In genomic region chr20:50306478-50307423, GRCh38 we compare ENCODE assay signal across 9 cellular contexts.
DNase-seq lines count a peak whose midpoint lies in the region; ATAC-seq and TF ChIP-seq lines count a peak whose summit lies in the region.
"Had no signal": no experiment of that assay in that cellular context is flagged by ENCODE, and none has a peak within 500 bp of the region (broad histone marks: within the 10 kb centered on the region; RNA-seq: fewer than 3 reads in every experiment).

No MANE protein-coding gene starts in this region.

- H3K27ac Mint-ChIP-seq in endodermal cell = peak overlapping the region; percentile 46
- H3K27ac Mint-ChIP-seq: activated T-helper 17 cell treated with anti-CD3 and anti-CD28 coated beads, Interleukin-2, amount 50 U/mL, for 72 hours had no signal

- no peak for TF ChIP-seq POLR2A in tibial nerve (IDR thresholded peaks at IDR 0.05)

- WGBS in endodermal cell (ENCODE audit: insufficient coverage in 1 of 2, insufficient read length in 1 of 2), 2 experiments = 80 to 91% methylated on average over 9 to 13 of the region's 13 CpGs
- no CpG with 5 or more reads among the region's 13 CpGs for WGBS in neuronal stem cell (ENCODE audit: extremely low coverage in 2 of 2, insufficient read length in 2 of 2, insufficient replicate concordance in 1 of 2), 2 donors
- 80 to 84% methylated on average over 11 to 13 of the region's 13 CpGs for WGBS in tibial nerve, 2 donors

- H4K91ac ChIP-seq in neuronal stem cell (ENCODE audit: low read depth, low read length, poor library complexity) = peak overlapping the region; percentile 40

- H3K36me3 Mint-ChIP-seq in endodermal cell (ENCODE audit: low read depth) = no peaks in the 10 kb centered on the region

- H3K9ac ChIP-seq in endodermal cell (ENCODE audit: extremely low read depth, low read length, poor library complexity, severe bottlenecking) (no peak overlapping the region), neuronal stem cell (ENCODE audit: low read depth, low read length, poor library complexity) (peak overlapping the region; percentile 9)

- peak overlapping the region; percentile 38 for H2AFZ ChIP-seq in neuronal stem cell (ENCODE audit: low read length)

- no peak overlapping the region for H3K4ac ChIP-seq in neuronal stem cell (ENCODE audit: low read length)

- peak overlapping the region; percentile 62 for H2BK15ac ChIP-seq in neuronal stem cell (ENCODE audit: low read length)

- no peak overlapping the region for H2BK12ac ChIP-seq in neuronal stem cell (ENCODE audit: low read length)

- no peaks in the 10 kb centered on the region for H3K79me1 ChIP-seq in neuronal stem cell (ENCODE audit: low read depth, low read length)

- H3K18ac ChIP-seq in neuronal stem cell (ENCODE audit: low read length) = peak overlapping the region; percentile 86

- H2BK120ac ChIP-seq in neuronal stem cell (ENCODE audit: low read depth, low read length) = peak overlapping the region; percentile 49

- peak overlapping the region; percentile 88 for H4K8ac ChIP-seq in neuronal stem cell (ENCODE audit: low read depth, low read length)

- H3K27ac ChIP-seq in RWPE2 (ENCODE audit: poor library complexity, severe bottlenecking) (peak overlapping the region; percentile 80), endodermal cell (ENCODE audit: low read depth, low read length) (no peak overlapping the region), neuronal stem cell (replicated peaks; ENCODE audit: low read length) (no peak overlapping the region), tibial nerve (peak overlapping the region; percentile 84 to 93 (median 88))

- H2BK5ac ChIP-seq in neuronal stem cell (ENCODE audit: low read length) = peak overlapping the region; percentile 70

- TF ChIP-seq CTCF in RWPE2 (IDR thresholded peaks at IDR 0.05; ENCODE audit: poor library complexity, severe bottlenecking) (no peak), endodermal cell (conservative IDR thresholded peaks at IDR 0.05) (no peak), tibial nerve (IDR thresholded peaks at IDR 0.05) (no peak)

- H3K4me1 Mint-ChIP-seq in endodermal cell = peaks cover 13% of the 10 kb centered on the region
- H3K4me1 Mint-ChIP-seq: activated T-helper 17 cell treated with anti-CD3 and anti-CD28 coated beads, Interleukin-2, amount 50 U/mL, for 72 hours had no signal

- H3K4me3 ChIP-seq in RWPE2 (ENCODE audit: severe bottlenecking) (no peak overlapping the region), endodermal cell (ENCODE audit: low read length) (no peak overlapping the region), neuronal stem cell (ENCODE audit: low read length in 2 of 2) (no peak overlapping the region), tibial nerve (no peak overlapping the region)

- H3K4me3 Mint-ChIP-seq in endodermal cell = peak overlapping the region; percentile 28
- H3K4me3 Mint-ChIP-seq: activated T-helper 17 cell treated with anti-CD3 and anti-CD28 coated beads, Interleukin-2, amount 50 U/mL, for 72 hours had no signal

- H3K36me3 ChIP-seq in RWPE2 (ENCODE audit: low read depth) (no peaks in the 10 kb centered on the region), endodermal cell (ENCODE audit: control insufficient read depth, insufficient read depth, low read length) (no peaks in the 10 kb centered on the region), neuronal stem cell (replicated peaks in 1 of 2; ENCODE audit: control insufficient read depth in 2 of 2, insufficient read depth in 2 of 2, low read length in 2 of 2) (no peaks in the 10 kb centered on the region), tibial nerve (no peaks in the 10 kb centered on the region)

- no peaks in the 10 kb centered on the region for H3K27me3 ChIP-seq in RWPE2 (ENCODE audit: insufficient read depth, poor library complexity, severe bottlenecking)
- H3K27me3 ChIP-seq in endodermal cell (ENCODE audit: control insufficient read depth, insufficient read depth, low read length, poor library complexity, severe bottlenecking) = no peaks in the 10 kb centered on the region
- peaks cover 0 to 11% (median 0%) of the 10 kb centered on the region in 3 experiments for H3K27me3 ChIP-seq in neuronal stem cell (ENCODE audit: control insufficient read depth in 3 of 3, insufficient read depth in 3 of 3, low read depth in 1 of 3, low read length in 3 of 3)
- no peaks in the 10 kb centered on the region for H3K27me3 ChIP-seq in tibial nerve

- H3K14ac ChIP-seq in neuronal stem cell (ENCODE audit: low read length) = no peak overlapping the region

- no peak for TF ChIP-seq EP300 in tibial nerve (IDR thresholded peaks at IDR 0.05)

- H3K9me3 ChIP-seq in RWPE2 (ENCODE audit: severe bottlenecking) = no peaks in the 10 kb centered on the region
- H3K9me3 ChIP-seq in endodermal cell (ENCODE audit: control insufficient read depth, low read length) = no peaks in the 10 kb centered on the region
- H3K9me3 ChIP-seq in neuronal stem cell (replicated peaks in 1 of 2; ENCODE audit: control insufficient read depth in 2 of 2, insufficient read depth in 1 of 2, low read depth in 1 of 2, low read length in 2 of 2) = no peaks in the 10 kb centered on the region
- H3K9me3 ChIP-seq in tibial nerve = no peaks in the 10 kb centered on the region

- peaks cover 28% of the 10 kb centered on the region for H3K4me1 ChIP-seq in RWPE2 (ENCODE audit: insufficient read depth, poor library complexity, severe bottlenecking)
- no peaks in the 10 kb centered on the region for H3K4me1 ChIP-seq in endodermal cell (ENCODE audit: control insufficient read depth, insufficient read depth, low read length)
- peaks cover 7 to 11% of the 10 kb centered on the region in 2 donors for H3K4me1 ChIP-seq in neuronal stem cell (ENCODE audit: control insufficient read depth in 2 of 2, insufficient read depth in 1 of 2, low read depth in 1 of 2, low read length in 2 of 2)
- H3K4me1 ChIP-seq in tibial nerve = peaks cover 7 to 73% (median 44%) of the 10 kb centered on the region in 4 donors

- H3K27me3 Mint-ChIP-seq in endodermal cell (ENCODE audit: insufficient read depth) = no peaks in the 10 kb centered on the region
- H3K27me3 Mint-ChIP-seq: activated T-helper 17 cell treated with anti-CD3 and anti-CD28 coated beads, Interleukin-2, amount 50 U/mL, for 72 hours had no signal

- DNase-seq in RWPE2 (ENCODE audit: low spot score) (peak; percentile 73), endodermal cell (peak; percentile 61), neuronal stem cell (ENCODE audit: low spot score) (no peak), tibial nerve (ENCODE audit: low spot score in 2 of 2) (no peak), HUDEP-2 (lab: John Stamatoyannopoulos, UW; ENCODE audit: unreplicated experiment in 76 of 76) (no peak)
- DNase-seq: activated CD4-positive, alpha-beta T cell treated with anti-CD3 and anti-CD28 coated beads for 4 hours had no signal

- no peak overlapping the region for H3K4me2 ChIP-seq in neuronal stem cell (ENCODE audit: insufficient read depth, low read length, poor library complexity, severe bottlenecking)

- H2AK5ac ChIP-seq in neuronal stem cell (ENCODE audit: low read depth, low read length) = peak overlapping the region; percentile 74

- H3K9me3 Mint-ChIP-seq in endodermal cell = no peaks in the 10 kb centered on the region
- H3K9me3 Mint-ChIP-seq: activated T-helper 17 cell treated with anti-CD3 and anti-CD28 coated beads, Interleukin-2, amount 50 U/mL, for 72 hours had no signal

- ATAC-seq in RWPE2 (ENCODE audit: low read depth) (no peak), GM21825 (IDR thresholded peaks at IDR 0.05; ENCODE audit: unreplicated experiment) (no peak), GM18868 (IDR thresholded peaks at IDR 0.05; ENCODE audit: unreplicated experiment) (no peak)
- ATAC-seq: activated T-helper 17 cell treated with anti-CD3 and anti-CD28 coated beads, Interleukin-2, amount 50 U/mL, for 72 hours had no signal

- H3K23ac ChIP-seq in neuronal stem cell (ENCODE audit: low read depth, low read length, poor library complexity) = peak overlapping the region; percentile 6

Comparison
In these comparisons a context has a peak if more than half of its experiments do, and no peak if none do; other contexts are left out.
1. DNase-seq: peak in RWPE2 (single experiment) and endodermal cell (single experiment); none in neuronal stem cell (single experiment), tibial nerve (0 of 2) and HUDEP-2 (0 of 76).
2. H3K27ac ChIP-seq: peak in RWPE2 (single experiment) and tibial nerve (4 of 4); none in endodermal cell (single experiment) and neuronal stem cell (single experiment).